In the genomic region with DNA sequence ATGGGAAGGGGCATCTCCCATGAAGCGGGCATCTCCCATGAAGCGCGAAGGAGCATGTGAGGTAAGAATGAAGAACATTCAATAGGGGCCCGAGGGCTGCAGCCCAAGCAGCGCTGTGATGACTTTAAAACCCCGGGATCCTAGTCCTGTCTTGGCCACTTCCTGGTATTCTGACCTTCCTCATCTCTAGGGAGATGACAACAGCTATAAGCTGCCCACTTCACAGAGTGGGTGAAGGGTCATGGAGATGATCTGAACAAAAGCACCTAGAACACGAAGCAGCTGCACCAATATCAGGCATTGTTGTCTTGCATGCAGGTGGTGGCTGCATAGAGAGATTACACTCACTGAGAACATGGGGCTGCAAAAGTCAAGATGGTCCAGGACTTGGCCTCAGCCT, we compare ENCODE assay signal across 18 cellular contexts.
DNase-seq lines count a peak whose midpoint lies in the region; ATAC-seq, FAIRE-seq and TF ChIP-seq lines count a peak whose summit lies in the region.
"Had no signal": no experiment of that assay in that cellular context is flagged by ENCODE, and none has a peak within 500 bp of the region (broad histone marks: within the 10 kb centered on the region; RNA-seq: fewer than 3 reads in every experiment).

No MANE protein-coding gene starts in this region.

- CTCF ChIA-PET in HepG2 (lab: Yijun Ruan, JAX; ENCODE audit: low intra/inter-chr PET ratio, low total read pairs) = no interaction called here

- POLR2A ChIA-PET in HepG2 (lab: Yijun Ruan, JAX) = no interaction called here

- no peak overlapping the region for H3K4me3 ChIP-seq in HepG2 (replicated peaks in 1 of 3; ENCODE audit: insufficient read depth in 1 of 3, low read depth in 2 of 3, low read length in 3 of 3)
- H3K4me3 ChIP-seq: MG63, SJCRH30 had no signal

- no peaks in the 10 kb centered on the region for H3K79me2 ChIP-seq in HepG2 (ENCODE audit: insufficient read depth, low read length)

- no peak overlapping the region for H3K9ac ChIP-seq in HepG2 (ENCODE audit: insufficient read depth, low read depth, low read length)

- H3K36me3 ChIP-seq in HepG2 (replicated peaks in 1 of 2; ENCODE audit: control insufficient read depth in 1 of 2, insufficient read depth in 2 of 2, low read length in 2 of 2) = no peaks in the 10 kb centered on the region
- H3K36me3 ChIP-seq: MG63, SJCRH30 had no signal

- no peaks in the 10 kb centered on the region for H4K20me1 ChIP-seq in HepG2 (ENCODE audit: insufficient read depth, low read length)

- FAIRE-seq in HepG2 (lab: Jason Lieb, UNC) = no peak
- FAIRE-seq: G401.6 had no signal

- TF ChIP-seq RAD21 in HepG2 (CRISPR knock-in tag; IDR thresholded peaks at IDR 0.05) = no peak

- H3K9me3 ChIP-seq in HepG2 (ENCODE audit: low read length) = no peaks in the 10 kb centered on the region
- H3K9me3 ChIP-seq: MG63, SJCRH30 had no signal

- in situ Hi-C loops in HepG2 (cut with HindIII; ENCODE audit: extremely low pct_ligation_motif_present, low pct_unique_long_range_greater_than_20kb) = no loop called here

- no peak for TF ChIP-seq EP300 in HepG2 (IDR thresholded peaks at IDR 0.05; ENCODE audit: low read depth in 2 of 2, low read length in 2 of 2)
- no peak for TF ChIP-seq EP300 in HepG2 (CRISPR knock-in tag; IDR thresholded peaks at IDR 0.05; ENCODE audit: borderline replicate concordance)

- H3K4me1 ChIP-seq in HepG2 (ENCODE audit: insufficient read depth, low read length) = no peaks in the 10 kb centered on the region
- H3K4me1 ChIP-seq: SJCRH30 had no signal

- 34% methylated on average over 7 of the region's 7 CpGs for WGBS in HepG2 (ENCODE audit: low lambda C conversion rate)

- no peak overlapping the region for H2AFZ ChIP-seq in HepG2 (ENCODE audit: low read length)

- no peak overlapping the region for H3K4me2 ChIP-seq in HepG2 (ENCODE audit: low read depth, low read length)

- peaks cover 11 to 54% of the 10 kb centered on the region in 2 experiments for H3K27me3 ChIP-seq in HepG2 (ENCODE audit: control insufficient read depth in 1 of 2, insufficient read depth in 2 of 2, low read length in 2 of 2)
- H3K27me3 ChIP-seq: MG63 had no signal

- TF ChIP-seq CTCF in HepG2 (CRISPR knock-in tag; IDR thresholded peaks at IDR 0.05) = no peak

- TF ChIP-seq POLR2A in HepG2 (IDR thresholded peaks at IDR 0.05; ENCODE audit: insufficient read depth in 1 of 2, low read depth in 2 of 2, low read length in 2 of 2) = no peak

- peak; percentile 62 for ATAC-seq in left ventricle myocardium superior
- ATAC-seq in HepG2 = no peak
- no peak for ATAC-seq in HG02763 (IDR thresholded peaks at IDR 0.05; ENCODE audit: unreplicated experiment)
- ATAC-seq: T-helper 17 cell had no signal

- no TSS peak for BruUV-seq in HepG2 (replicated peaks; lab: Mats Ljungman, UMichigan)

- H3K27ac ChIP-seq in HepG2 (ENCODE audit: extremely low read length, insufficient read depth, low read length) = no peak overlapping the region
- H3K27ac ChIP-seq: 22Rv1, SJCRH30 had no signal

- DNase-seq in NCI-H1417 (lab: John Stamatoyannopoulos, UW) = peak in 2 of 3 experiments; percentile 11
- no peak for DNase-seq in NCI-H1417 treated with DMSO at 0.1 percent for 48 hours (lab: John Stamatoyannopoulos, UW)
- DNase-seq in COLO668 (lab: John Stamatoyannopoulos, UW; ENCODE audit: unreplicated experiment) = peak; percentile 78
- peak; percentile 25 for DNase-seq in NCI-H2196 treated with DMSO at 0.1 percent for 48 hours (lab: John Stamatoyannopoulos, UW; ENCODE audit: unreplicated experiment)
- DNase-seq in left ventricle myocardium superior = no peak
- DNase-seq in HepG2 (ENCODE audit: low spot score) = no peak
- no peak for DNase-seq in ureter (ENCODE audit: low spot score)
- DNase-seq: Calu3; CD4-positive, CD25-positive, alpha-beta regulatory T cell; DND-41; MG63; NCI-H1092; NCI-H187 treated with DMSO at 0.1 percent for 48 hours; SJCRH30; T-helper 17 cell had no signal

- intact Hi-C loops in left ventricle myocardium superior (cut with micrococcal nuclease) (no loop called here), HepG2 (cut with micrococcal nuclease; ENCODE audit: unreplicated experiment) (no loop called here)

TF ChIP-seq in HepG2, 621 proteins besides CTCF, POLR2A, EP300 and RAD21:
- TF ChIP-seq ZNF775 (CRISPR knock-in tag; IDR thresholded peaks at IDR 0.05; ENCODE audit: borderline replicate concordance) (no peak), FOXP4 (CRISPR knock-in tag; IDR thresholded peaks at IDR 0.05) (no peak), ZNF790 (CRISPR knock-in tag; IDR thresholded peaks at IDR 0.05; ENCODE audit: borderline replicate concordance) (no peak), PRMT3 (CRISPR knock-in tag; IDR thresholded peaks at IDR 0.05; ENCODE audit: borderline replicate concordance, low read depth) (no peak), RBM22 (optimal IDR thresholded peaks at IDR 0.05; ENCODE audit: low read length) (no peak), ZNF83 (CRISPR knock-in tag; IDR thresholded peaks at IDR 0.05; ENCODE audit: borderline replicate concordance) (no peak), PHF20 (CRISPR knock-in tag; IDR thresholded peaks at IDR 0.05) (no peak), MBD4 (IDR thresholded peaks at IDR 0.05; ENCODE audit: borderline replicate concordance, low read length) (no peak), SP5 (CRISPR knock-in tag; IDR thresholded peaks at IDR 0.05; ENCODE audit: borderline replicate concordance, low read depth) (no peak), ZFYVE20 (CRISPR knock-in tag; IDR thresholded peaks at IDR 0.05; ENCODE audit: borderline replicate concordance, low read depth) (no peak), CSRNP2 (CRISPR knock-in tag; conservative IDR thresholded peaks at IDR 0.05; ENCODE audit: low read depth) (no peak), CREB1 (IDR thresholded peaks at IDR 0.05) (no peak), CREB1 (CRISPR knock-in tag; IDR thresholded peaks at IDR 0.05) (no peak), ZNF350 (CRISPR knock-in tag; IDR thresholded peaks at IDR 0.05; ENCODE audit: borderline replicate concordance, low read depth) (no peak), YEATS4 (CRISPR knock-in tag; IDR thresholded peaks at IDR 0.05; ENCODE audit: borderline replicate concordance) (no peak), NFE2L2 (IDR thresholded peaks at IDR 0.05; ENCODE audit: low read length) (no peak), PTBP1 (IDR thresholded peaks at IDR 0.05; ENCODE audit: low read depth, low read length, poor library complexity, severe bottlenecking) (no peak), SNAPC2 (CRISPR knock-in tag; IDR thresholded peaks at IDR 0.05) (no peak), ZNF343 (CRISPR knock-in tag; IDR thresholded peaks at IDR 0.05) (no peak), ZMYM2 (CRISPR knock-in tag; IDR thresholded peaks at IDR 0.05) (no peak)

Comparison
In these comparisons a context has a peak if more than half of its experiments do, and no peak if none do; other contexts are left out.
1. DNase-seq: peak in NCI-H1417 (2 of 3), COLO668 (single experiment) and NCI-H2196 treated with DMSO at 0.1 percent for 48 hours (single experiment); none in NCI-H1417 treated with DMSO at 0.1 percent for 48 hours (single experiment), left ventricle myocardium superior (single experiment), HepG2 (single experiment) and ureter (single experiment).